20 cellular contexts compared by ENCODE assay signal in the genomic region with DNA sequence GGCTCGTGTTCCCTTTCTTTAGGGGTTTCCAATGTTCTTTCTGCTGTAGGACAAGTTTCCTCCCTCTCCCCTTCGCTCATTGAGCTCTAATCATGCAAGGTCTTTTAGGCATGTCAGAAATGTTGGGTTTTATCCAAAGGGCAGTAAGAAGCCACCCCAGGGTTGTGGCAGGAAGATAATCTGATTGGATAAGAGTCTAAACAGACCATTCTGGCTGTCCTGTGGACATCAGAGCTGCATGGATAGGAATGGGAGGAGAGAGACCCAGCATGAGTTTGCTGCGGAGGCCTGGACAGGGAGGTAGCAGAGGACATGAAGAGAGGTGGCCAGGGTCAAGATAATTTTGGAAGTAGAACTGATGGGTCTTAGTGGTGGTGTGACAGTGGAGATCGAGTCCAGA.
DNase-seq lines count a peak whose midpoint lies in the region; ATAC-seq and TF ChIP-seq lines count a peak whose summit lies in the region.
"Had no signal": no experiment of that assay in that cellular context is flagged by ENCODE, and none has a peak within 500 bp of the region (broad histone marks: within the 10 kb centered on the region; RNA-seq: fewer than 3 reads in every experiment).

No MANE protein-coding gene starts in this region.

- no peaks in the 10 kb centered on the region for H3K9me3 Mint-ChIP-seq in activated CD8-positive, alpha-beta memory T cell treated with anti-CD3 and anti-CD28 coated beads, Interleukin-2, amount 10 ng/mL, durations not matched to agents 7 days and 5 days (ENCODE audit: low read depth)
- H3K9me3 Mint-ChIP-seq: CD8-positive, alpha-beta memory T cell had no signal

- no peak for ATAC-seq in activated CD8-positive, alpha-beta memory T cell treated with anti-CD3 and anti-CD28 coated beads, Interleukin-2, amount 10 ng/mL, durations not matched to agents 7 days and 5 days
- no peak for ATAC-seq in GM21529 (IDR thresholded peaks at IDR 0.05; ENCODE audit: unreplicated experiment)

- no peaks in the 10 kb centered on the region for H3K36me3 ChIP-seq in brain microvascular endothelial cell (replicated peaks)
- no peaks in the 10 kb centered on the region for H3K36me3 ChIP-seq in mesendoderm (ENCODE audit: control insufficient read depth, insufficient read depth, low read length)
- H3K36me3 ChIP-seq: BLaER1 treated with 17β-estradiol and CSF1 and Interleukin-3, amounts not matched to agents 10 nM and 100 nM had no signal

- H2BK120ac ChIP-seq in mesendoderm (ENCODE audit: low read depth, low read length), result no peak overlapping the region

- H2AK5ac ChIP-seq in mesendoderm (ENCODE audit: low read length), result no peak overlapping the region

- H3K79me2 ChIP-seq in mesendoderm (ENCODE audit: control insufficient read depth, insufficient read depth, low read length), result no peaks in the 10 kb centered on the region

- peak; percentile 21 for DNase-seq in activated CD8-positive, alpha-beta memory T cell treated with anti-CD3 and anti-CD28 coated beads for 24 hours
- DNase-seq in activated CD8-positive, alpha-beta memory T cell treated with anti-CD3 and anti-CD28 coated beads, Interleukin-2, amount 10 ng/mL, durations not matched to agents 7 days and 5 days, result no peak
- peak; percentile 37 for DNase-seq in brain microvascular endothelial cell
- peak; percentile 9 for DNase-seq in mesendoderm
- no peak for DNase-seq in GM03348 (ENCODE audit: low spot score)
- DNase-seq in NCI-H1092 (lab: John Stamatoyannopoulos, UW), result no peak
- no peak for DNase-seq in G401 (ENCODE audit: low spot score)
- DNase-seq: CD8-positive, alpha-beta memory T cell; DND-41; Kasumi-1; NCI-H187; NCI-H226; NCI-H526 treated with DMSO at 0.1 percent for 48 hours; NK-92 treated with Interleukin-12 subunit alpha and Interleukin-12 subunit beta, amount 100 ng/mL, for 24 hours; RPMI8226; SIG-M5 had no signal

- in situ Hi-C loops in brain microvascular endothelial cell (cut with HindIII; ENCODE audit: low pct_ligation_motif_present, low sequenced_read_pairs), result no loop called here
- in situ Hi-C loops in G401 (cut with HindIII; ENCODE audit: low sequenced_read_pairs), result no loop called here

- H3K27me3 ChIP-seq in brain microvascular endothelial cell (replicated peaks) (no peaks in the 10 kb centered on the region), mesendoderm (ENCODE audit: insufficient read depth, low read length, poor library complexity) (no peaks in the 10 kb centered on the region)
- H3K27me3 ChIP-seq: BLaER1 treated with 17β-estradiol and CSF1 and Interleukin-3, amounts not matched to agents 10 nM and 100 nM had no signal

- no peak overlapping the region for H3K9ac ChIP-seq in mesendoderm (ENCODE audit: low read length)
- H3K9ac ChIP-seq: BLaER1 treated with 17β-estradiol and CSF1 and Interleukin-3, amounts not matched to agents 10 nM and 100 nM had no signal

- no peak overlapping the region for H2BK5ac ChIP-seq in mesendoderm (ENCODE audit: low read length)

- CTCF ChIA-PET in activated CD8-positive, alpha-beta memory T cell treated with anti-CD3 and anti-CD28 coated beads, Interleukin-2, amount 10 ng/mL, durations not matched to agents 7 days and 5 days (lab: Charles Lee), result no interaction called here

- no peak overlapping the region for H3K4me3 Mint-ChIP-seq in activated CD8-positive, alpha-beta memory T cell treated with anti-CD3 and anti-CD28 coated beads, Interleukin-2, amount 10 ng/mL, durations not matched to agents 7 days and 5 days
- H3K4me3 Mint-ChIP-seq: IgD-negative memory B cell had no signal

- H3K27ac ChIP-seq in brain microvascular endothelial cell, result no peak overlapping the region
- H3K27ac ChIP-seq in mesendoderm (ENCODE audit: low read depth, low read length), result no peak overlapping the region
- H3K27ac ChIP-seq: 22Rv1; BLaER1 treated with 17β-estradiol and CSF1 and Interleukin-3, amounts not matched to agents 10 nM and 100 nM had no signal

- H3K27ac Mint-ChIP-seq in activated CD8-positive, alpha-beta memory T cell treated with anti-CD3 and anti-CD28 coated beads, Interleukin-2, amount 10 ng/mL, durations not matched to agents 7 days and 5 days, result no peak overlapping the region
- H3K27ac Mint-ChIP-seq: CD8-positive, alpha-beta memory T cell; IgD-negative memory B cell had no signal

- H3K36me3 Mint-ChIP-seq in activated CD8-positive, alpha-beta memory T cell treated with anti-CD3 and anti-CD28 coated beads, Interleukin-2, amount 10 ng/mL, durations not matched to agents 7 days and 5 days, result no peaks in the 10 kb centered on the region
- H3K36me3 Mint-ChIP-seq: CD8-positive, alpha-beta memory T cell; IgD-negative memory B cell had no signal

- no CpG with 5 or more reads among the region's 4 CpGs for WGBS in mesendoderm (ENCODE audit: extremely low coverage, insufficient coverage, low lambda C conversion rate)

- H4K5ac ChIP-seq in mesendoderm (ENCODE audit: low read length), result no peak overlapping the region

- no peak overlapping the region for H3K23ac ChIP-seq in mesendoderm (ENCODE audit: low read length)

- H3K4me1 Mint-ChIP-seq in activated CD8-positive, alpha-beta memory T cell treated with anti-CD3 and anti-CD28 coated beads, Interleukin-2, amount 10 ng/mL, durations not matched to agents 7 days and 5 days, result no peaks in the 10 kb centered on the region
- H3K4me1 Mint-ChIP-seq: CD8-positive, alpha-beta memory T cell; IgD-negative memory B cell had no signal

- H3K4me3 ChIP-seq in brain microvascular endothelial cell (ENCODE audit: low read depth, low read length) (no peak overlapping the region), mesendoderm (ENCODE audit: low read length) (no peak overlapping the region)
- H3K4me3 ChIP-seq: BLaER1 treated with 17β-estradiol and CSF1 and Interleukin-3, amounts not matched to agents 10 nM and 100 nM had no signal

- H3K4me1 ChIP-seq in mesendoderm (ENCODE audit: control insufficient read depth, low read depth, low read length), result peaks cover 7% of the 10 kb centered on the region

- TF ChIP-seq CTCF in brain microvascular endothelial cell (IDR thresholded peaks at IDR 0.05; ENCODE audit: low read depth, low read length, missing control alignments), result no peak

- H4K8ac ChIP-seq in mesendoderm (ENCODE audit: low read depth, low read length), result no peak overlapping the region

- no peaks in the 10 kb centered on the region for H3K79me1 ChIP-seq in mesendoderm (ENCODE audit: low read length)

- H3K4ac ChIP-seq in mesendoderm (ENCODE audit: low read depth, low read length), result no peak overlapping the region

- H2BK15ac ChIP-seq in mesendoderm (replicated peaks; ENCODE audit: low read depth), result no peak overlapping the region

- H3K56ac ChIP-seq in mesendoderm (ENCODE audit: low read length), result no peak overlapping the region

- no peak overlapping the region for H3K4me2 ChIP-seq in mesendoderm (ENCODE audit: low read length)
- H3K4me2 ChIP-seq: BLaER1 treated with 17β-estradiol and CSF1 and Interleukin-3, amounts not matched to agents 10 nM and 100 nM had no signal

- H3K18ac ChIP-seq in mesendoderm (ENCODE audit: low read length), result no peak overlapping the region

- H3K27me3 Mint-ChIP-seq in activated CD8-positive, alpha-beta memory T cell treated with anti-CD3 and anti-CD28 coated beads, Interleukin-2, amount 10 ng/mL, durations not matched to agents 7 days and 5 days, result peaks cover 29% of the 10 kb centered on the region

Comparison
In these comparisons a context has a peak if more than half of its experiments do, and no peak if none do; other contexts are left out.
1. DNase-seq: peak in activated CD8-positive, alpha-beta memory T cell treated with anti-CD3 and anti-CD28 coated beads for 24 hours (single experiment), brain microvascular endothelial cell (single experiment) and mesendoderm (single experiment); none in activated CD8-positive, alpha-beta memory T cell treated with anti-CD3 and anti-CD28 coated beads, Interleukin-2, amount 10 ng/mL, durations not matched to agents 7 days and 5 days (single experiment), GM03348 (single experiment), NCI-H1092 (single experiment) and G401 (single experiment).